In the genomic region with DNA sequence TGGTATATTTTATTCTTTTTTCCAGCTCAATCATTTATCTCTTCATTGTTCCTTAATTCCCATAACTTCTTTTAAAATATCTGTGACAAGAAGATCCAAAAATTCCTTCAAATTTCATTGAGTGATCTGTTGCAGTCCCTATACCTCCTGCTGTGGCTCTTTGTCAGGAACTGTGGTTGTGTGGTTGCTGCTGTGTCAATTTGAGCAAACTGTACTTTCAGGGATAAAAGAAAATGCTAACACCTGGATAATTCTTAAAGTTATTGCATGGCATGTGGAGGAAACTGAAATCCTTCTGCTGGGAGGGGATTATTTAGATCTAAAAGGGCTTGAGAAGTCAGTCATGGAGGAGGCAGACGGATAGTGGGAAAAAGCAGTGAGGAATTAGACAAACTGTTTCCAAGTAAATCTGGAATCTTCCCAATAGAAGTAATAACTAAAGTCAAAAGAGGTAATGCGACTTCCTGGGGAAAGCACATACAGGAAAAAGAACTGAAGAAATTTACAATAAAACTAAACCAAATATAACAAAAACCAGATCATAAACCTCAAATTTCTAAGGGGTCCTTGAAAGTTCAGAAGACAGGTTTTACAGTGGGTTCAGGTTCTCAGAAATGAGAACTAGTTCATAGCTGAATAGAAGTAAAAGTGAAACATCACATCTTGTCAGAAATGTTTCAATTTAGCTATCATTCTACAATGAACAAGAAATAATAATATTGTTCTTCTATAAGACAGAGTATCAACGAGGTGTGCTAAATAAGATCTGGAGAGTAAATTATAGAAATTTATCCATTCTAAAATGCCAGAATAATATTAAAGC, we compare ENCODE assay signal across 18 cellular contexts. TPM values are rescaled to one million over a fixed set of nuclear protein-coding genes. Genes with fewer than 3 reads are reported as not detected.
DNase-seq lines count a peak whose midpoint lies in the region; ATAC-seq and TF ChIP-seq lines count a peak whose summit lies in the region.
"Had no signal": no experiment of that assay in that cellular context is flagged by ENCODE, and none has a peak within 500 bp of the region (broad histone marks: within the 10 kb centered on the region; RNA-seq: fewer than 3 reads in every experiment).

No MANE protein-coding gene starts in this region.

- DNase-seq in activated naive CD4-positive, alpha-beta T cell treated with anti-CD3 and anti-CD28 coated beads, Interleukin-2, amount 50 U/mL, for 72 hours (ENCODE audit: low spot score in 2 of 2), result no peak
- DNase-seq in activated naive CD4-positive, alpha-beta T cell (lab: John Stamatoyannopoulos, UW), result no peak
- DNase-seq in activated CD8-positive, alpha-beta T cell treated with anti-CD3 and anti-CD28 coated beads for 36 hours, result no peak
- DNase-seq in stimulated activated naive CD8-positive, alpha-beta T cell treated with anti-CD3 and anti-CD28 coated beads, Interleukin-15, amount 100 ng/mL, for 72 hours, result no peak
- DNase-seq in type B pancreatic cell (ENCODE audit: extremely low spot score, unreplicated experiment) (no peak), NCI-H2196 treated with DMSO at 0.1 percent for 48 hours (lab: John Stamatoyannopoulos, UW; ENCODE audit: unreplicated experiment) (no peak), SJCRH30 (no peak)
- DNase-seq: body of pancreas; DMS 273 treated with DMSO at 0.1 percent for 48 hours; heart right ventricle; kidney glomerular epithelial cell; MM.1S; NK-92 treated with Interleukin-12 subunit alpha and Interleukin-12 subunit beta, amount 100 ng/mL, for 24 hours; spleen; substantia nigra had no signal

- H3K36me3 ChIP-seq in SJCRH30, result no peaks in the 10 kb centered on the region

- peaks cover 24 to 56% of the 10 kb centered on the region in 2 donors for H3K36me3 Mint-ChIP-seq in activated naive CD4-positive, alpha-beta T cell treated with anti-CD3 and anti-CD28 coated beads, Interleukin-2, amount 50 U/mL, for 72 hours
- peaks cover 47% of the 10 kb centered on the region for H3K36me3 Mint-ChIP-seq in activated CD8-positive, alpha-beta T cell treated with anti-CD3 and anti-CD28 coated beads for 36 hours (ENCODE audit: low read depth)
- peaks cover 8% of the 10 kb centered on the region for H3K36me3 Mint-ChIP-seq in type B pancreatic cell

- H3K27me3 ChIP-seq in SJCRH30, result no peaks in the 10 kb centered on the region
- H3K27me3 ChIP-seq: body of pancreas, heart right ventricle, SJSA1, spleen had no signal

- no peaks in the 10 kb centered on the region for H3K27me3 Mint-ChIP-seq in activated CD8-positive, alpha-beta T cell treated with anti-CD3 and anti-CD28 coated beads for 36 hours
- H3K27me3 Mint-ChIP-seq in stimulated activated naive CD8-positive, alpha-beta T cell treated with anti-CD3 and anti-CD28 coated beads, Interleukin-15, amount 100 ng/mL, for 72 hours, result no peaks in the 10 kb centered on the region
- H3K27me3 Mint-ChIP-seq in type B pancreatic cell, result no peaks in the 10 kb centered on the region
- H3K27me3 Mint-ChIP-seq: progenitor cell of endocrine pancreas had no signal

- peak in 1 of 2 donors; percentile 35 for ATAC-seq in activated naive CD4-positive, alpha-beta T cell treated with anti-CD3 and anti-CD28 coated beads, Interleukin-2, amount 50 U/mL, for 72 hours
- ATAC-seq in HG02678 (IDR thresholded peaks at IDR 0.05; ENCODE audit: unreplicated experiment), result peak; percentile 44
- ATAC-seq in activated CD8-positive, alpha-beta T cell treated with anti-CD3 and anti-CD28 coated beads for 36 hours, result peak; percentile 50
- ATAC-seq in stimulated activated naive CD8-positive, alpha-beta T cell treated with anti-CD3 and anti-CD28 coated beads, Interleukin-15, amount 100 ng/mL, for 72 hours, result peak; percentile 49
- ATAC-seq: body of pancreas, heart right ventricle had no signal

- intact Hi-C loops in activated CD8-positive, alpha-beta T cell treated with anti-CD3 and anti-CD28 coated beads for 36 hours (cut with micrococcal nuclease), result loop anchor here (2.0 kb wide), 1 partner anchor 36 kb away; no protein-coding TSS in a partner anchor

- peak overlapping the region; percentile 24 to 69 for H3K27ac Mint-ChIP-seq in activated naive CD4-positive, alpha-beta T cell treated with anti-CD3 and anti-CD28 coated beads, Interleukin-2, amount 50 U/mL, for 72 hours
- peak overlapping the region; percentile 71 for H3K27ac Mint-ChIP-seq in activated CD8-positive, alpha-beta T cell treated with anti-CD3 and anti-CD28 coated beads for 36 hours
- peak overlapping the region; percentile 8 to 61 for H3K27ac Mint-ChIP-seq in stimulated activated naive CD8-positive, alpha-beta T cell treated with anti-CD3 and anti-CD28 coated beads, Interleukin-15, amount 100 ng/mL, for 72 hours
- H3K27ac Mint-ChIP-seq in type B pancreatic cell, result no peak overlapping the region
- H3K27ac Mint-ChIP-seq: progenitor cell of endocrine pancreas had no signal

- no peaks in the 10 kb centered on the region for H3K4me1 ChIP-seq in SJCRH30
- H3K4me1 ChIP-seq: body of pancreas, SJSA1 had no signal

- peaks cover 47% of the 10 kb centered on the region for H3K4me1 Mint-ChIP-seq in activated CD8-positive, alpha-beta T cell treated with anti-CD3 and anti-CD28 coated beads for 36 hours (ENCODE audit: low read depth)
- peaks cover 51% of the 10 kb centered on the region for H3K4me1 Mint-ChIP-seq in stimulated activated naive CD8-positive, alpha-beta T cell treated with anti-CD3 and anti-CD28 coated beads, Interleukin-15, amount 100 ng/mL, for 72 hours
- no peaks in the 10 kb centered on the region for H3K4me1 Mint-ChIP-seq in type B pancreatic cell (ENCODE audit: unreplicated experiment)

- CTCF ChIA-PET in activated CD8-positive, alpha-beta T cell treated with anti-CD3 and anti-CD28 coated beads for 36 hours (lab: Charles Lee), result interaction anchor here (1.2 to 1.9 kb wide), 3 partner anchors 37 to 46 kb away, joined by 3 to 5 read pairs (median 3); no protein-coding TSS in a partner anchor

- peaks cover 17 to 35% of the 10 kb centered on the region in 2 donors for H3K9me3 Mint-ChIP-seq in activated naive CD4-positive, alpha-beta T cell treated with anti-CD3 and anti-CD28 coated beads, Interleukin-2, amount 50 U/mL, for 72 hours
- H3K9me3 Mint-ChIP-seq in activated CD8-positive, alpha-beta T cell treated with anti-CD3 and anti-CD28 coated beads for 36 hours, result peaks cover 18% of the 10 kb centered on the region
- H3K9me3 Mint-ChIP-seq in stimulated activated naive CD8-positive, alpha-beta T cell treated with anti-CD3 and anti-CD28 coated beads, Interleukin-15, amount 100 ng/mL, for 72 hours, result peaks cover 24 to 26% of the 10 kb centered on the region in 2 donors
- no peaks in the 10 kb centered on the region for H3K9me3 Mint-ChIP-seq in type B pancreatic cell

- TF ChIP-seq CTCF in activated CD8-positive, alpha-beta T cell treated with anti-CD3 and anti-CD28 coated beads for 36 hours (IDR thresholded peaks at IDR 0.05), result no peak
- TF ChIP-seq CTCF in type B pancreatic cell (conservative IDR thresholded peaks at IDR 0.05), result no peak

- H3K27ac ChIP-seq in SJCRH30, result no peak overlapping the region
- H3K27ac ChIP-seq: body of pancreas, heart right ventricle, SJSA1, spleen had no signal

- POLR2A ChIA-PET in activated CD8-positive, alpha-beta T cell treated with anti-CD3 and anti-CD28 coated beads for 36 hours (lab: Charles Lee), result interaction anchor here (0.6 to 1.5 kb wide), 6 partner anchors 9 to 108 kb away, joined by 3 to 7 read pairs (median 4); no protein-coding TSS in a partner anchor

- H3K4me3 Mint-ChIP-seq in activated CD8-positive, alpha-beta T cell treated with anti-CD3 and anti-CD28 coated beads for 36 hours, result peak overlapping the region; percentile 8
- peak overlapping the region; percentile 54 to 57 for H3K4me3 Mint-ChIP-seq in stimulated activated naive CD8-positive, alpha-beta T cell treated with anti-CD3 and anti-CD28 coated beads, Interleukin-15, amount 100 ng/mL, for 72 hours
- H3K4me3 Mint-ChIP-seq in type B pancreatic cell, result no peak overlapping the region

- no peaks in the 10 kb centered on the region for H3K9me3 ChIP-seq in SJCRH30 (replicated peaks)
- H3K9me3 ChIP-seq: SJSA1 had no signal

- H3K4me3 ChIP-seq in SJCRH30, result no peak overlapping the region
- H3K4me3 ChIP-seq: body of pancreas, heart right ventricle, SJSA1, spleen had no signal

RNA-seq across cellular contexts. Expression of a gene that starts 33.5 kb away (rescaled TPM):
- 10 to 100 TPM; 42.4 to 86.5 TPM for total RNA-seq in activated naive CD4-positive, alpha-beta T cell treated with anti-CD3 and anti-CD28 coated beads, Interleukin-2, amount 50 U/mL, for 72 hours
- total RNA-seq in activated CD8-positive, alpha-beta T cell treated with anti-CD3 and anti-CD28 coated beads for 36 hours, result 10 to 100 TPM; 41.5 to 41.7 TPM
- 0.59 and 0.92 TPM in 2 replicates for total RNA-seq in type B pancreatic cell (ENCODE audit: low replicate concordance)
- total RNA-seq in SJCRH30 (2014; rRNA removed; shearing (Covaris generic)), result 0.10 TPM in 1 of 2 replicates, not detected in the other

Comparison
In these comparisons a context has a peak if more than half of its experiments do, and no peak if none do; other contexts are left out.
1. RNA of a gene that starts 33.5 kb away (total RNA-seq): 42.4 to 86.5 TPM in activated naive CD4-positive, alpha-beta T cell treated with anti-CD3 and anti-CD28 coated beads, Interleukin-2, amount 50 U/mL, for 72 hours and 41.5 to 41.7 TPM in activated CD8-positive, alpha-beta T cell treated with anti-CD3 and anti-CD28 coated beads for 36 hours; 0.59 to 0.92 TPM in type B pancreatic cell and 0.10 TPM in SJCRH30; every median in the first group is over 10 times any median in the second.